In genomic region chr10:47412869-47413268, GRCh38 we compare ENCODE assay signal across 15 cellular contexts. TPM values are rescaled to one million over a fixed set of nuclear protein-coding genes. Genes with fewer than 3 reads are reported as not detected.
"Had no signal": no experiment of that assay in that cellular context is flagged by ENCODE, and none has a peak within 500 bp of the region (broad histone marks: within the 10 kb centered on the region; RNA-seq: fewer than 3 reads in every experiment).

No MANE protein-coding gene starts in this region.

- H3K36me3 ChIP-seq: gastrocnemius medialis, left ventricle myocardium inferior, neural progenitor cell, ovary, right atrium auricular region, thyroid gland had no signal

- H3K9me3 Mint-ChIP-seq: activated naive CD4-positive, alpha-beta T cell treated with anti-CD3 and anti-CD28 coated beads for 36 hours; activated T-helper 17 cell treated with anti-CD3 and anti-CD28 coated beads, Interleukin-2, amount 50 U/mL, for 72 hours; neural progenitor cell; stimulated activated effector memory CD8-positive, alpha-beta T cell treated with anti-CD3 and anti-CD28 coated beads, Interleukin-12 subunit alpha, Interleukin-12 subunit beta, amount 100 ng/mL, for 72 hours had no signal

- H3K27me3 ChIP-seq: gastrocnemius medialis, neural progenitor cell, ovary, right atrium auricular region, thyroid gland had no signal

- H3K27ac Mint-ChIP-seq: activated naive CD4-positive, alpha-beta T cell treated with anti-CD3 and anti-CD28 coated beads for 36 hours; activated T-helper 17 cell treated with anti-CD3 and anti-CD28 coated beads, Interleukin-2, amount 50 U/mL, for 72 hours; neural progenitor cell; stimulated activated effector memory CD8-positive, alpha-beta T cell treated with anti-CD3 and anti-CD28 coated beads, Interleukin-12 subunit alpha, Interleukin-12 subunit beta, amount 100 ng/mL, for 72 hours had no signal

- H3K9ac ChIP-seq: neural progenitor cell had no signal

- H2AFZ ChIP-seq: neural progenitor cell had no signal

- H3K4me1 Mint-ChIP-seq: activated T-helper 17 cell treated with anti-CD3 and anti-CD28 coated beads, Interleukin-2, amount 50 U/mL, for 72 hours; stimulated activated effector memory CD8-positive, alpha-beta T cell treated with anti-CD3 and anti-CD28 coated beads, Interleukin-12 subunit alpha, Interleukin-12 subunit beta, amount 100 ng/mL, for 72 hours had no signal

- H3K27ac ChIP-seq: gastrocnemius medialis, left ventricle myocardium inferior, neural progenitor cell, ovary, right atrium auricular region, thyroid gland had no signal

- DNase-seq: activated CD4-positive, alpha-beta T cell treated with anti-CD3 and anti-CD28 coated beads for 48 hours; activated naive CD4-positive, alpha-beta T cell treated with anti-CD3 and anti-CD28 coated beads for 36 hours; activated T-cell treated with anti-CD3 and anti-CD28 coated beads for 4 hours; caudate nucleus; cortex of kidney; gastrocnemius medialis; left ventricle myocardium inferior; mesendoderm; ovary; thyroid gland had no signal

- H3K4me3 ChIP-seq: gastrocnemius medialis, left ventricle myocardium inferior, neural progenitor cell, ovary, right atrium auricular region, smooth muscle cell, thyroid gland had no signal

- H3K36me3 Mint-ChIP-seq: neural progenitor cell; stimulated activated effector memory CD8-positive, alpha-beta T cell treated with anti-CD3 and anti-CD28 coated beads, Interleukin-12 subunit alpha, Interleukin-12 subunit beta, amount 100 ng/mL, for 72 hours had no signal

- H3K27me3 Mint-ChIP-seq: activated T-helper 17 cell treated with anti-CD3 and anti-CD28 coated beads, Interleukin-2, amount 50 U/mL, for 72 hours had no signal

- H3K4me3 Mint-ChIP-seq: activated naive CD4-positive, alpha-beta T cell treated with anti-CD3 and anti-CD28 coated beads for 36 hours; activated T-helper 17 cell treated with anti-CD3 and anti-CD28 coated beads, Interleukin-2, amount 50 U/mL, for 72 hours; neural progenitor cell; stimulated activated effector memory CD8-positive, alpha-beta T cell treated with anti-CD3 and anti-CD28 coated beads, Interleukin-12 subunit alpha, Interleukin-12 subunit beta, amount 100 ng/mL, for 72 hours had no signal

- H3K4me2 ChIP-seq: neural progenitor cell, smooth muscle cell had no signal

- H3K9me3 ChIP-seq: gastrocnemius medialis, left ventricle myocardium inferior, ovary, right atrium auricular region, thyroid gland had no signal

- H3K4me1 ChIP-seq: gastrocnemius medialis, left ventricle myocardium inferior, neural progenitor cell, right atrium auricular region, thyroid gland had no signal

RNA-seq across cellular contexts. Expression of gene ZNF488, which starts 28.8 kb away (rescaled TPM):
- total RNA-seq: gastrocnemius medialis, right atrium auricular region had no signal
- polyA plus RNA-seq: smooth muscle cell had no signal
